ENCODE assay signal across 18 cellular contexts in the genomic region with DNA sequence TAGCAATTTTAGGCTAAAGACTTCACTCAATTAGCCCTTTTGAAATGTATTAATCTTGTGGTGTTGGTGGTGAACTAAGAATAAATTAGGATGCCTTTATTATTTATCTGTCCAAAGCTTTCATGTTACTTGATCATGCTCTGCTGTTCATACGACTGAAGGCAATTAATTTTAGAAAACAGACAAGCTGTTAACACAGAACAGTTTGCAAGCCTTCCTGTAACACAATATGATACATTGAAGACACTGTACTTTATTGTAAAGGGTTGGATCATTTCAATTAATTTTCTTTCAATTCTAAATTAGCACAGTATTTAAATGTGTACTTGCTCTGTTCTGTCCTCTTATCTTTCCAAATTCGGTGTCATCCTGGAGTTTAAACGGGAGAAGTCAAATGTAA.
A peak's percentile ranks its signal among the peaks of the same experiment; 100 is the strongest.
DNase-seq lines count a peak whose midpoint lies in the region; ATAC-seq and TF ChIP-seq lines count a peak whose summit lies in the region.
"Had no signal": no experiment of that assay in that cellular context is flagged by ENCODE, and none has a peak within 500 bp of the region (broad histone marks: within the 10 kb centered on the region; RNA-seq: fewer than 3 reads in every experiment).

No MANE protein-coding gene starts in this region.

- POLR2A ChIA-PET in PC-3 (lab: Charles Lee; ENCODE audit: unreplicated experiment) = interaction anchor here (0.6 kb wide), 2 partner anchors 27 to 145 kb away, joined by 3 read pairs; no protein-coding TSS in a partner anchor

- no peaks in the 10 kb centered on the region for H3F3A ChIP-seq in PC-3 (ENCODE audit: low read length, unreplicated experiment)

- H3K27me3 ChIP-seq in PC-3 (ENCODE audit: low read length) = no peaks in the 10 kb centered on the region

- H3K4me1 ChIP-seq in PC-3 (ENCODE audit: insufficient read depth, low read length) = peaks cover 10% of the 10 kb centered on the region; the same call in 1 of the 2 replicates

- BruUV-seq in PC-3 (replicated peaks; lab: Mats Ljungman, UMichigan) = no TSS peak

- H2AFZ ChIP-seq in PC-3 (ENCODE audit: low read length) = peak overlapping the region; percentile 81

- H3K9ac ChIP-seq in PC-3 (ENCODE audit: low read length) = no peak overlapping the region
- H3K9ac ChIP-seq: SK-N-SH had no signal

- TF ChIP-seq CTCF in HFFc6 (IDR thresholded peaks at IDR 0.05) (no peak), PC-3 (conservative IDR thresholded peaks at IDR 0.05; ENCODE audit: low read depth, low read length) (no peak), fibroblast of pulmonary artery (IDR thresholded peaks at IDR 0.05; ENCODE audit: low read length, missing control alignments) (no peak)

- H3K4me1 Mint-ChIP-seq in HFFc6 (ENCODE audit: low read depth) = peaks cover 33% of the 10 kb centered on the region

- peaks cover 3% of the 10 kb centered on the region for H3K36me3 Mint-ChIP-seq in HFFc6 (ENCODE audit: low read depth)

- CTCF ChIA-PET in PC-3 (lab: Charles Lee) = no interaction called here

- peak overlapping the region; percentile 68 for H3K4me3 ChIP-seq in PC-3 (ENCODE audit: low read length)
- peak overlapping the region; percentile 27 for H3K4me3 ChIP-seq in fibroblast of pulmonary artery (replicated peaks; ENCODE audit: low read depth, low read length)

- H3K79me2 ChIP-seq in PC-3 (ENCODE audit: low read length) = no peaks in the 10 kb centered on the region

- H3K4me3 Mint-ChIP-seq in HFFc6 = peak overlapping the region; percentile 85

- no peak overlapping the region for H3K27ac ChIP-seq in PC-3 (ENCODE audit: low read length)
- H3K27ac ChIP-seq: C4-2B had no signal

- H3K9me2 ChIP-seq in PC-3 (replicated peaks; ENCODE audit: low read length) = no peaks in the 10 kb centered on the region
- H3K9me2 ChIP-seq: SK-N-SH had no signal

- no peaks in the 10 kb centered on the region for H3K36me3 ChIP-seq in PC-3 (ENCODE audit: low read depth, low read length)

- intact Hi-C loops in PC-3 (cut with micrococcal nuclease) = no loop called here

- peaks cover 3% of the 10 kb centered on the region for H3K9me3 Mint-ChIP-seq in HFFc6

- H4K20me1 ChIP-seq in PC-3 (ENCODE audit: low read length) = no peaks in the 10 kb centered on the region

- peak overlapping the region; percentile 85 for H3K4me2 ChIP-seq in PC-3 (ENCODE audit: low read length)
- H3K4me2 ChIP-seq: SK-N-SH had no signal

- no peaks in the 10 kb centered on the region for H3K27me3 Mint-ChIP-seq in HFFc6 (ENCODE audit: insufficient read depth)

- DNase-seq in HFFc6 (no peak), PC-3 (no peak), fibroblast of pulmonary artery (ENCODE audit: low read depth) (no peak), retina (peak; percentile 25), NCI-H2227 (lab: John Stamatoyannopoulos, UW; ENCODE audit: unreplicated experiment) (no peak), anterior cingulate cortex (lab: John Stamatoyannopoulos, UW) (no peak), HT-29 (ENCODE audit: low spot score) (no peak)
- DNase-seq in stimulated activated CD4-positive, alpha-beta T cell treated with anti-CD3 and anti-CD28 coated beads, Interleukin-4, amount 100 ng/mL, for 4 hours = no peak
- DNase-seq: DMS 273 treated with DMSO at 0.1 percent for 48 hours, GDM1, NCI-H1092, NCI-H146, NCI-H2081, NCI-H226, NCI-H82, Right ventricle myocardium superior, SK-N-SH had no signal

- ATAC-seq in PC-3 = peak; percentile 53; the same call in 1 of the 2 replicates

- no peaks in the 10 kb centered on the region for H3K9me3 ChIP-seq in PC-3 (ENCODE audit: low read length)
- H3K9me3 ChIP-seq: SK-N-SH had no signal

- H3K27ac Mint-ChIP-seq in HFFc6 = peak overlapping the region; percentile 4; the same call in 1 of the 2 replicates
